In the genomic region with DNA sequence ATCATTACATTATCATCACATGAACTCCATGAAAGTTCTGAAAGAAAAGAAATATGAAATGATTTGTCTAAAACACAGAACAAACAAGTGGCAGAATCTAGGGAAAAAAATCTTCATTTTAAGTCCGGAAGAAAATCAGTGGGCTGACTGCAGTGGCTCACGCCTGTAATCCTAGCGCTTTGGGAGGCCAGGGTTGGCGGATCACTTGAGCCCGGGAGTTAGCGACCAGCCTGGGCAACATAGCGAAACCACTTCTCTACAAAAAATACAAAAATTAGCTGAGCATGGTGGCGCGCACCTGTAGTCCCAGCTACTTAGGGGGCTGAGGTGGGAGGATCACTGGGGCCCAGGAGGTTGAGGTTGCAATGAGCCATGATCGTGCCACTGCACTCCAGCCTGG, we compare ENCODE assay signal across 1 cellular context.
A peak's percentile ranks its signal among the peaks of the same experiment; 100 is the strongest.
TF ChIP-seq lines count a peak whose summit lies in the region.

No MANE protein-coding gene starts in this region.

TF ChIP-seq in GM12878, 131 proteins besides CTCF, POLR2A, EP300 and RAD21:
- TF ChIP-seq, protein P1, sequence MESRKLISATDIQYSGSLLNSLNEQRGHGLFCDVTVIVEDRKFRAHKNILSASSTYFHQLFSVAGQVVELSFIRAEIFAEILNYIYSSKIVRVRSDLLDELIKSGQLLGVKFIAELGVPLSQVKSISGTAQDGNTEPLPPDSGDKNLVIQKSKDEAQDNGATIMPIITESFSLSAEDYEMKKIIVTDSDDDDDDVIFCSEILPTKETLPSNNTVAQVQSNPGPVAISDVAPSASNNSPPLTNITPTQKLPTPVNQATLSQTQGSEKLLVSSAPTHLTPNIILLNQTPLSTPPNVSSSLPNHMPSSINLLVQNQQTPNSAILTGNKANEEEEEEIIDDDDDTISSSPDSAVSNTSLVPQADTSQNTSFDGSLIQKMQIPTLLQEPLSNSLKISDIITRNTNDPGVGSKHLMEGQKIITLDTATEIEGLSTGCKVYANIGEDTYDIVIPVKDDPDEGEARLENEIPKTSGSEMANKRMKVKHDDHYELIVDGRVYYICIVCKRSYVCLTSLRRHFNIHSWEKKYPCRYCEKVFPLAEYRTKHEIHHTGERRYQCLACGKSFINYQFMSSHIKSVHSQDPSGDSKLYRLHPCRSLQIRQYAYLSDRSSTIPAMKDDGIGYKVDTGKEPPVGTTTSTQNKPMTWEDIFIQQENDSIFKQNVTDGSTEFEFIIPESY (IDR thresholded peaks at IDR 0.05): peak; percentile 89
- no peak for TF ChIP-seq MYC (IDR thresholded peaks at IDR 0.05; ENCODE audit: insufficient read depth, insufficient read length, insufficient replicate concordance, low read length, severe bottlenecking)
